1 cellular context compared by ENCODE assay signal in the genomic region with DNA sequence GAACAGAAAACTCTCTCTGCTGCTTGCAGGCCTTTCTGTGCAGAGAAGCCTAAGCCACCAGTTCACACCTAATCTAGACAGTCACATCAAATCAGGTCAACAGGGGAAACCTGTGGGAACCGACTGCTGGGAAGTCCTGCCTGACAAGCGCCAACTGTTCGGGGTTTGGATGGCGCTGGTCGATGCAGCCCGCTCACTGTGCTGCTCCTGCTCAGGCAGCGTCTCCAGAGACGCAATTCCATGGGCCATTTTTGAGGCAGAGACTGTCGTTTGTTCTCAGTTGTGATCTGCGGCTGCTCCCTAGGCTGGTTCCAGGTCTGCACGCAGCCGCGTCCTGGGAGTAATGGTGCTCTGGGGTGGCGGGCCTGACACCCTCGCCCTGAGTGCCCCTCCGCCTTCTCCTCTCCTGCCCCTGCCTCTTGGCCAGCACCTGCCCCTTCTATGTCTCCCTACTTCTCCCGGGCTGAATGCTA.
TF ChIP-seq lines count a peak whose summit lies in the region.

No MANE protein-coding gene starts in this region.

TF ChIP-seq in HepG2, 621 proteins besides CTCF, POLR2A, EP300 and RAD21 (continued from another document and continues in another):
- TF ChIP-seq, protein P1, sequence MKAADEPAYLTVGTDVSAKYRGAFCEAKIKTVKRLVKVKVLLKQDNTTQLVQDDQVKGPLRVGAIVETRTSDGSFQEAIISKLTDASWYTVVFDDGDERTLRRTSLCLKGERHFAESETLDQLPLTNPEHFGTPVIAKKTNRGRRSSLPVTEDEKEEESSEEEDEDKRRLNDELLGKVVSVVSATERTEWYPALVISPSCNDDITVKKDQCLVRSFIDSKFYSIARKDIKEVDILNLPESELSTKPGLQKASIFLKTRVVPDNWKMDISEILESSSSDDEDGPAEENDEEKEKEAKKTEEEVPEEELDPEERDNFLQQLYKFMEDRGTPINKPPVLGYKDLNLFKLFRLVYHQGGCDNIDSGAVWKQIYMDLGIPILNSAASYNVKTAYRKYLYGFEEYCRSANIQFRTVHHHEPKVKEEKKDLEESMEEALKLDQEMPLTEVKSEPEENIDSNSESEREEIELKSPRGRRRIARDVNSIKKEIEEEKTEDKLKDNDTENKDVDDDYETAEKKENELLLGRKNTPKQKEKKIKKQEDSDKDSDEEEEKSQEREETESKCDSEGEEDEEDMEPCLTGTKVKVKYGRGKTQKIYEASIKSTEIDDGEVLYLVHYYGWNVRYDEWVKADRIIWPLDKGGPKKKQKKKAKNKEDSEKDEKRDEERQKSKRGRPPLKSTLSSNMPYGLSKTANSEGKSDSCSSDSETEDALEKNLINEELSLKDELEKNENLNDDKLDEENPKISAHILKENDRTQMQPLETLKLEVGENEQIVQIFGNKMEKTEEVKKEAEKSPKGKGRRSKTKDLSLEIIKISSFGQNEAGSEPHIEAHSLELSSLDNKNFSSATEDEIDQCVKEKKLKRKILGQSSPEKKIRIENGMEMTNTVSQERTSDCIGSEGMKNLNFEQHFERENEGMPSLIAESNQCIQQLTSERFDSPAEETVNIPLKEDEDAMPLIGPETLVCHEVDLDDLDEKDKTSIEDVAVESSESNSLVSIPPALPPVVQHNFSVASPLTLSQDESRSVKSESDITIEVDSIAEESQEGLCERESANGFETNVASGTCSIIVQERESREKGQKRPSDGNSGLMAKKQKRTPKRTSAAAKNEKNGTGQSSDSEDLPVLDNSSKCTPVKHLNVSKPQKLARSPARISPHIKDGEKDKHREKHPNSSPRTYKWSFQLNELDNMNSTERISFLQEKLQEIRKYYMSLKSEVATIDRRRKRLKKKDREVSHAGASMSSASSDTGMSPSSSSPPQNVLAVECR (CRISPR knock-in tag; IDR thresholded peaks at IDR 0.05; ENCODE audit: borderline replicate concordance): peak; percentile 51
- TF ChIP-seq, protein P2, sequence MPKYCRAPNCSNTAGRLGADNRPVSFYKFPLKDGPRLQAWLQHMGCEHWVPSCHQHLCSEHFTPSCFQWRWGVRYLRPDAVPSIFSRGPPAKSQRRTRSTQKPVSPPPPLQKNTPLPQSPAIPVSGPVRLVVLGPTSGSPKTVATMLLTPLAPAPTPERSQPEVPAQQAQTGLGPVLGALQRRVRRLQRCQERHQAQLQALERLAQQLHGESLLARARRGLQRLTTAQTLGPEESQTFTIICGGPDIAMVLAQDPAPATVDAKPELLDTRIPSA (CRISPR knock-in tag; IDR thresholded peaks at IDR 0.05; ENCODE audit: borderline replicate concordance): no peak
- TF ChIP-seq ETV6 (CRISPR knock-in tag; conservative IDR thresholded peaks at IDR 0.05): no peak
- TF ChIP-seq, protein P3, sequence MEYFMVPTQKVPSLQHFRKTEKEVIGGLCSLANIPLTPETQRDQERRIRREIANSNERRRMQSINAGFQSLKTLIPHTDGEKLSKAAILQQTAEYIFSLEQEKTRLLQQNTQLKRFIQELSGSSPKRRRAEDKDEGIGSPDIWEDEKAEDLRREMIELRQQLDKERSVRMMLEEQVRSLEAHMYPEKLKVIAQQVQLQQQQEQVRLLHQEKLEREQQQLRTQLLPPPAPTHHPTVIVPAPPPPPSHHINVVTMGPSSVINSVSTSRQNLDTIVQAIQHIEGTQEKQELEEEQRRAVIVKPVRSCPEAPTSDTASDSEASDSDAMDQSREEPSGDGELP (IDR thresholded peaks at IDR 0.05; ENCODE audit: borderline replicate concordance, low read depth): no peak
- no peak for TF ChIP-seq SYNCRIP (IDR thresholded peaks at IDR 0.05; ENCODE audit: insufficient read depth, low read depth, low read length)
- TF ChIP-seq AHR (CRISPR knock-in tag; IDR thresholded peaks at IDR 0.05): no peak
- TF ChIP-seq AGO2 (optimal IDR thresholded peaks at IDR 0.05; ENCODE audit: low read depth, low read length): peak; percentile 87
- TF ChIP-seq ZBTB8A (CRISPR knock-in tag; IDR thresholded peaks at IDR 0.05; ENCODE audit: borderline replicate concordance, low read depth): no peak
- no peak for TF ChIP-seq ZFYVE20 (CRISPR knock-in tag; IDR thresholded peaks at IDR 0.05; ENCODE audit: borderline replicate concordance, low read depth)
- TF ChIP-seq SRY (CRISPR knock-in tag; IDR thresholded peaks at IDR 0.05): no peak
- TF ChIP-seq, protein P4, sequence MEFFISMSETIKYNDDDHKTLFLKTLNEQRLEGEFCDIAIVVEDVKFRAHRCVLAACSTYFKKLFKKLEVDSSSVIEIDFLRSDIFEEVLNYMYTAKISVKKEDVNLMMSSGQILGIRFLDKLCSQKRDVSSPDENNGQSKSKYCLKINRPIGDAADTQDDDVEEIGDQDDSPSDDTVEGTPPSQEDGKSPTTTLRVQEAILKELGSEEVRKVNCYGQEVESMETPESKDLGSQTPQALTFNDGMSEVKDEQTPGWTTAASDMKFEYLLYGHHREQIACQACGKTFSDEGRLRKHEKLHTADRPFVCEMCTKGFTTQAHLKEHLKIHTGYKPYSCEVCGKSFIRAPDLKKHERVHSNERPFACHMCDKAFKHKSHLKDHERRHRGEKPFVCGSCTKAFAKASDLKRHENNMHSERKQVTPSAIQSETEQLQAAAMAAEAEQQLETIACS (CRISPR knock-in tag; IDR thresholded peaks at IDR 0.05): no peak
- no peak for TF ChIP-seq XRCC5 (optimal IDR thresholded peaks at IDR 0.05; ENCODE audit: low read length)
- TF ChIP-seq, protein P5, sequence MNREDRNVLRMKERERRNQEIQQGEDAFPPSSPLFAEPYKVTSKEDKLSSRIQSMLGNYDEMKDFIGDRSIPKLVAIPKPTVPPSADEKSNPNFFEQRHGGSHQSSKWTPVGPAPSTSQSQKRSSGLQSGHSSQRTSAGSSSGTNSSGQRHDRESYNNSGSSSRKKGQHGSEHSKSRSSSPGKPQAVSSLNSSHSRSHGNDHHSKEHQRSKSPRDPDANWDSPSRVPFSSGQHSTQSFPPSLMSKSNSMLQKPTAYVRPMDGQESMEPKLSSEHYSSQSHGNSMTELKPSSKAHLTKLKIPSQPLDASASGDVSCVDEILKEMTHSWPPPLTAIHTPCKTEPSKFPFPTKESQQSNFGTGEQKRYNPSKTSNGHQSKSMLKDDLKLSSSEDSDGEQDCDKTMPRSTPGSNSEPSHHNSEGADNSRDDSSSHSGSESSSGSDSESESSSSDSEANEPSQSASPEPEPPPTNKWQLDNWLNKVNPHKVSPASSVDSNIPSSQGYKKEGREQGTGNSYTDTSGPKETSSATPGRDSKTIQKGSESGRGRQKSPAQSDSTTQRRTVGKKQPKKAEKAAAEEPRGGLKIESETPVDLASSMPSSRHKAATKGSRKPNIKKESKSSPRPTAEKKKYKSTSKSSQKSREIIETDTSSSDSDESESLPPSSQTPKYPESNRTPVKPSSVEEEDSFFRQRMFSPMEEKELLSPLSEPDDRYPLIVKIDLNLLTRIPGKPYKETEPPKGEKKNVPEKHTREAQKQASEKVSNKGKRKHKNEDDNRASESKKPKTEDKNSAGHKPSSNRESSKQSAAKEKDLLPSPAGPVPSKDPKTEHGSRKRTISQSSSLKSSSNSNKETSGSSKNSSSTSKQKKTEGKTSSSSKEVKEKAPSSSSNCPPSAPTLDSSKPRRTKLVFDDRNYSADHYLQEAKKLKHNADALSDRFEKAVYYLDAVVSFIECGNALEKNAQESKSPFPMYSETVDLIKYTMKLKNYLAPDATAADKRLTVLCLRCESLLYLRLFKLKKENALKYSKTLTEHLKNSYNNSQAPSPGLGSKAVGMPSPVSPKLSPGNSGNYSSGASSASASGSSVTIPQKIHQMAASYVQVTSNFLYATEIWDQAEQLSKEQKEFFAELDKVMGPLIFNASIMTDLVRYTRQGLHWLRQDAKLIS (CRISPR knock-in tag; IDR thresholded peaks at IDR 0.05): 0 out of 2 replicates have a peak, but pooled peaks have one; percentile 26
- no peak for TF ChIP-seq NFIC (IDR thresholded peaks at IDR 0.05; ENCODE audit: low read length)
- TF ChIP-seq, protein P6, sequence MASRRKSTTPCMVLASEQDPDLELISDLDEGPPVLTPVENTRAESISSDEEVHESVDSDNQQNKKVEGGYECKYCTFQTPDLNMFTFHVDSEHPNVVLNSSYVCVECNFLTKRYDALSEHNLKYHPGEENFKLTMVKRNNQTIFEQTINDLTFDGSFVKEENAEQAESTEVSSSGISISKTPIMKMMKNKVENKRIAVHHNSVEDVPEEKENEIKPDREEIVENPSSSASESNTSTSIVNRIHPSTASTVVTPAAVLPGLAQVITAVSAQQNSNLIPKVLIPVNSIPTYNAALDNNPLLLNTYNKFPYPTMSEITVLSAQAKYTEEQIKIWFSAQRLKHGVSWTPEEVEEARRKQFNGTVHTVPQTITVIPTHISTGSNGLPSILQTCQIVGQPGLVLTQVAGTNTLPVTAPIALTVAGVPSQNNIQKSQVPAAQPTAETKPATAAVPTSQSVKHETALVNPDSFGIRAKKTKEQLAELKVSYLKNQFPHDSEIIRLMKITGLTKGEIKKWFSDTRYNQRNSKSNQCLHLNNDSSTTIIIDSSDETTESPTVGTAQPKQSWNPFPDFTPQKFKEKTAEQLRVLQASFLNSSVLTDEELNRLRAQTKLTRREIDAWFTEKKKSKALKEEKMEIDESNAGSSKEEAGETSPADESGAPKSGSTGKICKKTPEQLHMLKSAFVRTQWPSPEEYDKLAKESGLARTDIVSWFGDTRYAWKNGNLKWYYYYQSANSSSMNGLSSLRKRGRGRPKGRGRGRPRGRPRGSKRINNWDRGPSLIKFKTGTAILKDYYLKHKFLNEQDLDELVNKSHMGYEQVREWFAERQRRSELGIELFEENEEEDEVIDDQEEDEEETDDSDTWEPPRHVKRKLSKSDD (CRISPR knock-in tag; IDR thresholded peaks at IDR 0.05; ENCODE audit: low read depth): no peak
- no peak for TF ChIP-seq PRMT3 (CRISPR knock-in tag; IDR thresholded peaks at IDR 0.05; ENCODE audit: borderline replicate concordance, low read depth)
- TF ChIP-seq, protein P7, sequence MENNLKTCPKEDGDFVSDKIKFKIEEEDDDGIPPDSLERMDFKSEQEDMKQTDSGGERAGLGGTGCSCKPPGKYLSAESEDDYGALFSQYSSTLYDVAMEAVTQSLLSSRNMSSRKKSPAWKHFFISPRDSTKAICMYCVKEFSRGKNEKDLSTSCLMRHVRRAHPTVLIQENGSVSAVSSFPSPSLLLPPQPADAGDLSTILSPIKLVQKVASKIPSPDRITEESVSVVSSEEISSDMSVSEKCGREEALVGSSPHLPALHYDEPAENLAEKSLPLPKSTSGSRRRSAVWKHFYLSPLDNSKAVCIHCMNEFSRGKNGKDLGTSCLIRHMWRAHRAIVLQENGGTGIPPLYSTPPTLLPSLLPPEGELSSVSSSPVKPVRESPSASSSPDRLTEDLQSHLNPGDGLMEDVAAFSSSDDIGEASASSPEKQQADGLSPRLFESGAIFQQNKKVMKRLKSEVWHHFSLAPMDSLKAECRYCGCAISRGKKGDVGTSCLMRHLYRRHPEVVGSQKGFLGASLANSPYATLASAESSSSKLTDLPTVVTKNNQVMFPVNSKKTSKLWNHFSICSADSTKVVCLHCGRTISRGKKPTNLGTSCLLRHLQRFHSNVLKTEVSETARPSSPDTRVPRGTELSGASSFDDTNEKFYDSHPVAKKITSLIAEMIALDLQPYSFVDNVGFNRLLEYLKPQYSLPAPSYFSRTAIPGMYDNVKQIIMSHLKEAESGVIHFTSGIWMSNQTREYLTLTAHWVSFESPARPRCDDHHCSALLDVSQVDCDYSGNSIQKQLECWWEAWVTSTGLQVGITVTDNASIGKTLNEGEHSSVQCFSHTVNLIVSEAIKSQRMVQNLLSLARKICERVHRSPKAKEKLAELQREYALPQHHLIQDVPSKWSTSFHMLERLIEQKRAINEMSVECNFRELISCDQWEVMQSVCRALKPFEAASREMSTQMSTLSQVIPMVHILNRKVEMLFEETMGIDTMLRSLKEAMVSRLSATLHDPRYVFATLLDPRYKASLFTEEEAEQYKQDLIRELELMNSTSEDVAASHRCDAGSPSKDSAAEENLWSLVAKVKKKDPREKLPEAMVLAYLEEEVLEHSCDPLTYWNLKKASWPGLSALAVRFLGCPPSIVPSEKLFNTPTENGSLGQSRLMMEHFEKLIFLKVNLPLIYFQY (CRISPR knock-in tag; IDR thresholded peaks at IDR 0.05; ENCODE audit: borderline replicate concordance): no peak
- 0 out of 2 replicates have a peak, but pooled peaks have one; percentile 13 for TF ChIP-seq ZSCAN21 (CRISPR knock-in tag; IDR thresholded peaks at IDR 0.05; ENCODE audit: borderline replicate concordance)
- TF ChIP-seq ZNF670 (CRISPR knock-in tag; IDR thresholded peaks at IDR 0.05; ENCODE audit: borderline replicate concordance): no peak
- TF ChIP-seq ZKSCAN5 (CRISPR knock-in tag; IDR thresholded peaks at IDR 0.05): no peak
- no peak for TF ChIP-seq HDAC1 (CRISPR knock-in tag; IDR thresholded peaks at IDR 0.05)
- TF ChIP-seq LCORL (IDR thresholded peaks at IDR 0.05): no peak
- peak; percentile 47; the same call in 1 of the 2 replicates for TF ChIP-seq LCORL (CRISPR knock-in tag; IDR thresholded peaks at IDR 0.05)
- TF ChIP-seq ZNF749 (CRISPR knock-in tag; IDR thresholded peaks at IDR 0.05; ENCODE audit: borderline replicate concordance): 0 out of 2 replicates have a peak, but pooled peaks have one; percentile 24
- TF ChIP-seq, protein P8, sequence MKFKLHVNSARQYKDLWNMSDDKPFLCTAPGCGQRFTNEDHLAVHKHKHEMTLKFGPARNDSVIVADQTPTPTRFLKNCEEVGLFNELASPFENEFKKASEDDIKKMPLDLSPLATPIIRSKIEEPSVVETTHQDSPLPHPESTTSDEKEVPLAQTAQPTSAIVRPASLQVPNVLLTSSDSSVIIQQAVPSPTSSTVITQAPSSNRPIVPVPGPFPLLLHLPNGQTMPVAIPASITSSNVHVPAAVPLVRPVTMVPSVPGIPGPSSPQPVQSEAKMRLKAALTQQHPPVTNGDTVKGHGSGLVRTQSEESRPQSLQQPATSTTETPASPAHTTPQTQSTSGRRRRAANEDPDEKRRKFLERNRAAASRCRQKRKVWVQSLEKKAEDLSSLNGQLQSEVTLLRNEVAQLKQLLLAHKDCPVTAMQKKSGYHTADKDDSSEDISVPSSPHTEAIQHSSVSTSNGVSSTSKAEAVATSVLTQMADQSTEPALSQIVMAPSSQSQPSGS (CRISPR knock-in tag; IDR thresholded peaks at IDR 0.05): no peak
- TF ChIP-seq, protein P9, sequence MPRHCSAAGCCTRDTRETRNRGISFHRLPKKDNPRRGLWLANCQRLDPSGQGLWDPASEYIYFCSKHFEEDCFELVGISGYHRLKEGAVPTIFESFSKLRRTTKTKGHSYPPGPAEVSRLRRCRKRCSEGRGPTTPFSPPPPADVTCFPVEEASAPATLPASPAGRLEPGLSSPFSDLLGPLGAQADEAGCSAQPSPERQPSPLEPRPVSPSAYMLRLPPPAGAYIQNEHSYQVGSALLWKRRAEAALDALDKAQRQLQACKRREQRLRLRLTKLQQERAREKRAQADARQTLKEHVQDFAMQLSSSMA (CRISPR knock-in tag; IDR thresholded peaks at IDR 0.05): no peak
- TF ChIP-seq ZMYM2 (CRISPR knock-in tag; IDR thresholded peaks at IDR 0.05): no peak
- TF ChIP-seq, protein P10, sequence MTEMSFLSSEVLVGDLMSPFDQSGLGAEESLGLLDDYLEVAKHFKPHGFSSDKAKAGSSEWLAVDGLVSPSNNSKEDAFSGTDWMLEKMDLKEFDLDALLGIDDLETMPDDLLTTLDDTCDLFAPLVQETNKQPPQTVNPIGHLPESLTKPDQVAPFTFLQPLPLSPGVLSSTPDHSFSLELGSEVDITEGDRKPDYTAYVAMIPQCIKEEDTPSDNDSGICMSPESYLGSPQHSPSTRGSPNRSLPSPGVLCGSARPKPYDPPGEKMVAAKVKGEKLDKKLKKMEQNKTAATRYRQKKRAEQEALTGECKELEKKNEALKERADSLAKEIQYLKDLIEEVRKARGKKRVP (CRISPR knock-in tag; IDR thresholded peaks at IDR 0.05): no peak
- no peak for TF ChIP-seq ZEB1 (IDR thresholded peaks at IDR 0.05; ENCODE audit: insufficient replicate concordance, low read depth)
- no peak for TF ChIP-seq ADNP (CRISPR knock-in tag; IDR thresholded peaks at IDR 0.05)
- TF ChIP-seq CBX2 (IDR thresholded peaks at IDR 0.05; ENCODE audit: low read depth, low read length): no peak
- TF ChIP-seq CBX2 (CRISPR knock-in tag; IDR thresholded peaks at IDR 0.05; ENCODE audit: low read depth): no peak
- peak; percentile 72; the same call in 1 of the 2 replicates for TF ChIP-seq ZNF891 (CRISPR knock-in tag; IDR thresholded peaks at IDR 0.05)
- no peak for TF ChIP-seq PHF20 (CRISPR knock-in tag; IDR thresholded peaks at IDR 0.05)
